1 cellular context compared by ENCODE assay signal in the genomic region with DNA sequence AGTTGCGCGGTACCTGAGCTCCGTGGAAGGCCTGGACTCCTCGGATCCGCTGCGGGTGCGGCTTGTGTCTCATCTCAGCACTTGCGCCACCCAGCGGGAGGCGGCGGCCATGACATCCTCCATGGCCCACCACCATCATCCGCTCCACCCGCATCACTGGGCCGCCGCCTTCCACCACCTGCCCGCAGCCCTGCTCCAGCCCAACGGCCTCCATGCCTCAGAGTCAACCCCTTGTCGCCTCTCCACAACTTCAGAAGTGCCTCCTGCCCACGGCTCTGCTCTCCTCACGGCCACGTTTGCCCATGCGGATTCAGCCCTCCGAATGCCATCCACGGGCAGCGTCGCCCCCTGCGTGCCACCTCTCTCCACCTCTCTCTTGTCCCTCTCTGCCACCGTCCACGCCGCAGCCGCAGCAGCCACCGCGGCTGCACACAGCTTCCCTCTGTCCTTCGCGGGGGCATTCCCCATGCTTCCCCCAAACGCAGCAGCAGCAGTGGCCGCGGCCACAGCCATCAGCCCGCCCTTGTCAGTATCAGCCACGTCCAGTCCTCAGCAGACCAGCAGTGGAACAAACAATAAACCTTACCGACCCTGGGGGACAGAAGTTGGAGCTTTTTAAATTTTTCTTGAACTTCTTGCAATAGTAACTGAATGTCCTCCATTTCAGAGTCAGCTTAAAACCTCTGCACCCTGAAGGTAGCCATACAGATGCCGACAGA.
TF ChIP-seq lines count a peak whose summit lies in the region.

No MANE protein-coding gene starts in this region.

TF ChIP-seq in SK-N-SH treated with all-trans-retinoic acid at 6 μM for 48 hours, 23 proteins besides CTCF, POLR2A, EP300 and RAD21 (continued from another document):
- TF ChIP-seq, protein P1, sequence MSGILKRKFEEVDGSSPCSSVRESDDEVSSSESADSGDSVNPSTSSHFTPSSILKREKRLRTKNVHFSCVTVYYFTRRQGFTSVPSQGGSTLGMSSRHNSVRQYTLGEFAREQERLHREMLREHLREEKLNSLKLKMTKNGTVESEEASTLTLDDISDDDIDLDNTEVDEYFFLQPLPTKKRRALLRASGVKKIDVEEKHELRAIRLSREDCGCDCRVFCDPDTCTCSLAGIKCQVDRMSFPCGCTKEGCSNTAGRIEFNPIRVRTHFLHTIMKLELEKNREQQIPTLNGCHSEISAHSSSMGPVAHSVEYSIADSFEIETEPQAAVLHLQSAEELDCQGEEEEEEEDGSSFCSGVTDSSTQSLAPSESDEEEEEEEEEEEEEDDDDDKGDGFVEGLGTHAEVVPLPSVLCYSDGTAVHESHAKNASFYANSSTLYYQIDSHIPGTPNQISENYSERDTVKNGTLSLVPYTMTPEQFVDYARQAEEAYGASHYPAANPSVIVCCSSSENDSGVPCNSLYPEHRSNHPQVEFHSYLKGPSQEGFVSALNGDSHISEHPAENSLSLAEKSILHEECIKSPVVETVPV (CRISPR knock-in tag; IDR thresholded peaks at IDR 0.05), result no peak
- TF ChIP-seq ZC3H10 (CRISPR knock-in tag; IDR thresholded peaks at IDR 0.05) (no peak), CSDC2 (CRISPR knock-in tag; IDR thresholded peaks at IDR 0.05) (no peak), PPARA (CRISPR knock-in tag; IDR thresholded peaks at IDR 0.05; ENCODE audit: borderline replicate concordance) (no peak), TOX (CRISPR knock-in tag; IDR thresholded peaks at IDR 0.05; ENCODE audit: borderline replicate concordance) (no peak), ZFP30 (CRISPR knock-in tag; IDR thresholded peaks at IDR 0.05) (no peak), ZFP3 (CRISPR knock-in tag; IDR thresholded peaks at IDR 0.05) (no peak), ESRRG (CRISPR knock-in tag; IDR thresholded peaks at IDR 0.05) (no peak), ZNF8 (CRISPR knock-in tag; IDR thresholded peaks at IDR 0.05) (no peak), TCF4 (CRISPR knock-in tag; IDR thresholded peaks at IDR 0.05; ENCODE audit: borderline replicate concordance) (no peak), ARNTL (CRISPR knock-in tag; IDR thresholded peaks at IDR 0.05; ENCODE audit: borderline replicate concordance, low read depth) (no peak)
TF ChIP-seq in SK-N-SH treated with all-trans-retinoic acid at 6 μM for 48 hours: peak in this region for 0.
